ENCODE assay signal across 8 cellular contexts in the genomic region with DNA sequence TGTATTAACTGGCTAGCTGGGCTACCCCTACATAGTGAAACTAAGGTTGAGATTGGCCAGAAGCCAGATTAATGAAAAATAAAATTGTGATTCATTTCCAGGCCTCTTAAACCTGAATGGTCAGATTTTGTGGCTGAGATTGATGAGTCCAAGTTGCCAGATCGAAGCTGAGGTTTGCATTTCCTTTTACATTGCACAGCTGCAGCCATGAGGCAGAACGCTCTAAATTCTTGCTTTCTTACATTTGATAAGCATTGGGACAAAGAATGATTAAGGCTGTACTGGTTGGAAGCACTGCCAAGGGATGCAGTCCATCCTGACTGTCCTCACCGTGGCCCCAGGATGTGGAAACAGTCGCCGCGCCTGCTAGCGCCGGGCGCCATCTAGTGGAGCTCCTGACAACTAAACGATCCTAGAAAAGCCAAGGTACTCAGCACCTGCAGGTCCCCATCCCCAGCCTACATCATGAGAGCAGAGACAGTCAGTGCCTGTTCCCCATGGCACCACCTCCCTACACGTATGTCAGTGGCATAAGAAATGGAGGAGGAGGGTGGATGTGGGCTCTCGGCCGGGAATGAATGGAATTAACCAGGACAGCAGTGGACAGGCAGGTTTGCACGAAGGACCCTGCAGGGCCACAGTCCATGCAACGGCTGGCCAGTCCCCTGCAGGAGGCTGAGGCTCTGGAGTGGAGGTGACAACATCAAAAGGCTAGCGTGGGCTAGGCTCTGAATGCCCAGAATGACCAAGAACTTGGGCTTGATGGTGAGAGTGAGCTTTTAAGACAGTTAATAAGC. TPM values are rescaled to one million over a fixed set of nuclear protein-coding genes. Genes with fewer than 3 reads are reported as not detected.
DNase-seq lines count a peak whose midpoint lies in the region; ATAC-seq and TF ChIP-seq lines count a peak whose summit lies in the region.

No MANE protein-coding gene starts in this region.

- H3K4me3 Mint-ChIP-seq in endothelial cell (ENCODE audit: unreplicated experiment) (no peak overlapping the region), naive B cell (no peak overlapping the region)
- H3K4me3 Mint-ChIP-seq in stimulated activated memory B cell treated with anti-CD40 and anti-IgM and Interleukin-4, amounts not matched to agents 10 μg/mL and 1 μg/mL and 100 μg/mL, for 72 hours: no peak overlapping the region

- DNase-seq in COR-L47 (lab: John Stamatoyannopoulos, UW) (peak; percentile 73), HL-60 (ENCODE audit: low read depth in 1 of 2, low spot score in 1 of 2) (peak in 1 of 2 experiments; percentile 52), NOMO-1 treated with DMSO at 0.1 percent for 48 hours (lab: John Stamatoyannopoulos, UW; ENCODE audit: unreplicated experiment) (peak; percentile 58), endothelial cell (ENCODE audit: low spot score) (peak; percentile 80), naive B cell (peak; percentile 52)
- peak in 2 of 3 experiments; percentile 32 to 47 for DNase-seq in activated CD8-positive, alpha-beta memory T cell treated with anti-CD3 and anti-CD28 coated beads for 48 hours (ENCODE audit: low read depth in 2 of 3, low spot score in 2 of 3)

- H3K27me3 ChIP-seq in HL-60 (ENCODE audit: insufficient read depth, poor library complexity, severe bottlenecking): peaks cover 4% of the 10 kb centered on the region

- H3K9me3 Mint-ChIP-seq in endothelial cell (ENCODE audit: unreplicated experiment) (peaks cover 6% of the 10 kb centered on the region), naive B cell (peaks cover 0 to 6% (median 0%) of the 10 kb centered on the region in 7 donors)
- H3K9me3 Mint-ChIP-seq in stimulated activated memory B cell treated with anti-CD40 and anti-IgM and Interleukin-4, amounts not matched to agents 10 μg/mL and 1 μg/mL and 100 μg/mL, for 72 hours: peaks cover 7% of the 10 kb centered on the region

- no peak overlapping the region for H3K4me3 ChIP-seq in HL-60 (replicated peaks; ENCODE audit: insufficient read depth, low read length)

- H3K4me1 Mint-ChIP-seq in endothelial cell (ENCODE audit: unreplicated experiment) (peaks cover 30% of the 10 kb centered on the region), naive B cell (peaks cover 3 to 10% (median 5%) of the 10 kb centered on the region in 3 donors)
- H3K4me1 Mint-ChIP-seq in stimulated activated memory B cell treated with anti-CD40 and anti-IgM and Interleukin-4, amounts not matched to agents 10 μg/mL and 1 μg/mL and 100 μg/mL, for 72 hours: peaks cover 26% of the 10 kb centered on the region

- H3K27ac Mint-ChIP-seq in endothelial cell (ENCODE audit: unreplicated experiment): no peak overlapping the region
- peak overlapping the region in 3 of 6 donors; percentile 34 to 51 (median 44) for H3K27ac Mint-ChIP-seq in naive B cell
- no peak overlapping the region for H3K27ac Mint-ChIP-seq in stimulated activated memory B cell treated with anti-CD40 and anti-IgM and Interleukin-4, amounts not matched to agents 10 μg/mL and 1 μg/mL and 100 μg/mL, for 72 hours

- no peak overlapping the region for H3K27ac ChIP-seq in HL-60 (replicated peaks)

- peaks cover 3% of the 10 kb centered on the region for H3K27me3 Mint-ChIP-seq in endothelial cell (ENCODE audit: unreplicated experiment)
- H3K27me3 Mint-ChIP-seq in naive B cell: peaks cover 0 to 19% (median 15%) of the 10 kb centered on the region in 3 donors
- H3K27me3 Mint-ChIP-seq in stimulated activated memory B cell treated with anti-CD40 and anti-IgM and Interleukin-4, amounts not matched to agents 10 μg/mL and 1 μg/mL and 100 μg/mL, for 72 hours: no peaks in the 10 kb centered on the region

- ATAC-seq in naive B cell (ENCODE audit: low read depth in 2 of 2): peak; percentile 49 to 64
- peak; percentile 39 for ATAC-seq in stimulated activated memory B cell treated with anti-CD40 and anti-IgM and Interleukin-4, amounts not matched to agents 10 μg/mL and 1 μg/mL and 100 μg/mL, for 72 hours
- ATAC-seq in GM21423 (IDR thresholded peaks at IDR 0.05; ENCODE audit: unreplicated experiment): no peak

- peak; percentile 67 for TF ChIP-seq CTCF in HL-60 (IDR thresholded peaks at IDR 0.05; ENCODE audit: insufficient read depth, low read length)
- TF ChIP-seq CTCF in endothelial cell (IDR thresholded peaks at IDR 0.05; ENCODE audit: unreplicated experiment): peak; percentile 78

- H3K36me3 Mint-ChIP-seq in endothelial cell (ENCODE audit: low read depth, unreplicated experiment): peaks cover 66% of the 10 kb centered on the region
- H3K36me3 Mint-ChIP-seq in naive B cell: peaks cover 0 to 5% of the 10 kb centered on the region in 2 donors
- H3K36me3 Mint-ChIP-seq in stimulated activated memory B cell treated with anti-CD40 and anti-IgM and Interleukin-4, amounts not matched to agents 10 μg/mL and 1 μg/mL and 100 μg/mL, for 72 hours: peaks cover 79% of the 10 kb centered on the region

RNA-seq across cellular contexts. Expression of a gene that starts 19.0 kb away (rescaled TPM):
- 41.0 TPM for total RNA-seq in endothelial cell (ENCODE audit: unreplicated experiment)
- 1 to 10 TPM in 2 of 6 donors, under 1 TPM in 3, not detected in 1; 0.44 to 3.1 (median 0.97) TPM for polyA plus RNA-seq in naive B cell (ENCODE audit: low read depth in 6 of 6)
